Comparison of ENCODE assay signal across 9 cellular contexts in genomic region chr6:116016846-116017545, GRCh38. TPM values are rescaled to one million over a fixed set of nuclear protein-coding genes. Genes with fewer than 3 reads are reported as not detected.
A peak's percentile ranks its signal among the peaks of the same experiment; 100 is the strongest.
DNase-seq lines count a peak whose midpoint lies in the region; ATAC-seq and TF ChIP-seq lines count a peak whose summit lies in the region.
"Had no signal": no experiment of that assay in that cellular context is flagged by ENCODE, and none has a peak within 500 bp of the region (broad histone marks: within the 10 kb centered on the region; RNA-seq: fewer than 3 reads in every experiment).

No MANE protein-coding gene starts in this region.

- no peak for DNase-seq in Calu3
- no peak for DNase-seq in GM23338 (ENCODE audit: low spot score)
- DNase-seq in astrocyte of the spinal cord (ENCODE audit: low read depth, low spot score) = peak; percentile 39
- DNase-seq in lung (ENCODE audit: low spot score) = peak; percentile 45
- DNase-seq in NCI-H526 (lab: John Stamatoyannopoulos, UW) = no peak
- no peak for DNase-seq in GM10248 (ENCODE audit: extremely low spot score)
- no peak for DNase-seq in WERI-Rb-1
- no peak for DNase-seq in mucosa of gallbladder (ENCODE audit: low spot score)
- DNase-seq: DMS79 treated with DMSO at 0.1 percent for 48 hours had no signal

- H3K4me3 ChIP-seq in GM23338 (no peak overlapping the region), astrocyte of the spinal cord (ENCODE audit: low read depth, low read length) (no peak overlapping the region), lung (no peak overlapping the region), WERI-Rb-1 (ENCODE audit: low read depth, low read length) (no peak overlapping the region)

- H2AFZ ChIP-seq in GM23338 = peak overlapping the region; percentile 82; the same call in 1 of the 2 replicates

- intact Hi-C loops in Calu3 (cut with micrococcal nuclease; ENCODE audit: unreplicated experiment) = no loop called here

- no peaks in the 10 kb centered on the region for H3K27me3 Mint-ChIP-seq in Calu3 (ENCODE audit: unreplicated experiment)
- H3K27me3 Mint-ChIP-seq in GM23338 (ENCODE audit: insufficient read depth, low read depth, poor library complexity) = no peaks in the 10 kb centered on the region

- H3K9me3 ChIP-seq in lung (ENCODE audit: control insufficient read depth in 2 of 2, insufficient read depth in 1 of 2, low read length in 1 of 2) (no peaks in the 10 kb centered on the region), WERI-Rb-1 (ENCODE audit: severe bottlenecking) (no peaks in the 10 kb centered on the region)

- BruUV-seq in Calu3 (replicated peaks; lab: Mats Ljungman, UMichigan) = no TSS peak

- in situ Hi-C loops in astrocyte of the spinal cord (cut with HindIII; ENCODE audit: low sequenced_read_pairs) = no loop called here

- WGBS in lung, 2 donors = 36 to 52% methylated on average over 4 of the region's 4 CpGs

- ATAC-seq in GM23338 (no peak), lung (ENCODE audit: insufficient read depth, low FRiP score) (no peak)

- peak overlapping the region; percentile 71 for H3K27ac Mint-ChIP-seq in Calu3 (ENCODE audit: unreplicated experiment)
- H3K27ac Mint-ChIP-seq in GM23338 = peak overlapping the region; percentile 84; the same call in 1 of the 2 replicates

- H3K36me3 ChIP-seq in GM23338 (ENCODE audit: insufficient read depth) = no peaks in the 10 kb centered on the region
- H3K36me3 ChIP-seq in lung (ENCODE audit: control insufficient read depth in 2 of 2, insufficient read depth in 2 of 2, low read length in 2 of 2) = no peaks in the 10 kb centered on the region
- H3K36me3 ChIP-seq in WERI-Rb-1 = no peaks in the 10 kb centered on the region

- TF ChIP-seq CTCF in Calu3 (IDR thresholded peaks at IDR 0.05; ENCODE audit: unreplicated experiment) (no peak), GM23338 (conservative IDR thresholded peaks at IDR 0.05; ENCODE audit: low read depth in 2 of 2) (no peak), astrocyte of the spinal cord (IDR thresholded peaks at IDR 0.05; ENCODE audit: low read depth, low read length) (no peak), lung (IDR thresholded peaks at IDR 0.05; ENCODE audit: control extremely low read depth, extremely low read depth) (no peak), GM10248 (IDR thresholded peaks at IDR 0.05; ENCODE audit: control extremely low read depth, extremely low read depth, low read depth, missing control alignments) (no peak), WERI-Rb-1 (IDR thresholded peaks at IDR 0.05; ENCODE audit: low read depth, low read length) (no peak)

- H3K36me3 Mint-ChIP-seq in Calu3 (ENCODE audit: insufficient read depth, unreplicated experiment) = peaks cover 10% of the 10 kb centered on the region
- no peaks in the 10 kb centered on the region for H3K36me3 Mint-ChIP-seq in GM23338 (ENCODE audit: low read depth)

- H3F3A ChIP-seq in GM23338 (replicated peaks; ENCODE audit: low read depth) = no peaks in the 10 kb centered on the region

- H4K20me1 ChIP-seq in GM23338 (replicated peaks; ENCODE audit: insufficient read depth) = no peaks in the 10 kb centered on the region

- H3K4me3 Mint-ChIP-seq in Calu3 (ENCODE audit: low read depth, unreplicated experiment) (peak overlapping the region; percentile 59), GM23338 (no peak overlapping the region)

- CTCF ChIA-PET in Calu3 (lab: Charles Lee) (interaction anchor here (0.6 to 1.5 kb wide), 3 partner anchors 9 to 1584 kb away, joined by 3 to 5 read pairs (median 4); no protein-coding TSS in a partner anchor), GM10248 (lab: Yijun Ruan, JAX) (interaction anchor here (1.0 to 2.7 kb wide), 6 partner anchors 8 to 95 kb away, joined by 3 to 11 read pairs (median 6); no protein-coding TSS in a partner anchor)

- H3K9me3 Mint-ChIP-seq in Calu3 (ENCODE audit: low read depth, unreplicated experiment) (peaks cover 3% of the 10 kb centered on the region), GM23338 (no peaks in the 10 kb centered on the region)

- H3K4me1 Mint-ChIP-seq in Calu3 (ENCODE audit: low read depth, unreplicated experiment) (peaks cover 75% of the 10 kb centered on the region), GM23338 (peaks cover 10% of the 10 kb centered on the region)

- H3K27me3 ChIP-seq in GM23338 (ENCODE audit: insufficient read depth) = no peaks in the 10 kb centered on the region
- H3K27me3 ChIP-seq in lung (ENCODE audit: control insufficient read depth, insufficient read depth) = no peaks in the 10 kb centered on the region
- H3K27me3 ChIP-seq in WERI-Rb-1 (ENCODE audit: insufficient read depth, low read depth, severe bottlenecking) = no peaks in the 10 kb centered on the region

- H3K27ac ChIP-seq in GM23338 (ENCODE audit: low read depth) (no peak overlapping the region), lung (ENCODE audit: low read depth in 1 of 2, low read length in 1 of 2) (peak overlapping the region in 1 of 2 donors; percentile 52), WERI-Rb-1 (no peak overlapping the region)

- POLR2A ChIA-PET in GM10248 (lab: Yijun Ruan, JAX) = no interaction called here

- no peaks in the 10 kb centered on the region for H3K79me2 ChIP-seq in GM23338 (replicated peaks; ENCODE audit: insufficient read depth)

- no peaks in the 10 kb centered on the region for H3K9me2 ChIP-seq in GM23338 (ENCODE audit: insufficient read depth)

- H3K4me2 ChIP-seq in GM23338 = no peak overlapping the region

- H3K4me1 ChIP-seq in GM23338 (ENCODE audit: insufficient read depth) (no peaks in the 10 kb centered on the region), lung (ENCODE audit: control insufficient read depth in 2 of 2, insufficient read depth in 2 of 2, low read length in 2 of 2) (peaks cover 2 to 23% of the 10 kb centered on the region in 2 donors)

TF ChIP-seq in GM23338, 12 proteins besides CTCF, POLR2A, EP300 and RAD21 (continues in another document):
- TF ChIP-seq ZNF114 (CRISPR knock-in tag; IDR thresholded peaks at IDR 0.05) (no peak), NANOG (IDR thresholded peaks at IDR 0.05; ENCODE audit: borderline replicate concordance) (no peak), EZH2phosphoT487 (IDR thresholded peaks at IDR 0.05; ENCODE audit: unreplicated experiment) (no peak), JUNB (IDR thresholded peaks at IDR 0.05; ENCODE audit: unreplicated experiment) (no peak), ZNF331 (CRISPR knock-in tag; IDR thresholded peaks at IDR 0.05; ENCODE audit: low read depth) (no peak), EZH2 (IDR thresholded peaks at IDR 0.05; ENCODE audit: low read depth, unreplicated experiment) (no peak), CREB1 (CRISPR knock-in tag; IDR thresholded peaks at IDR 0.05; ENCODE audit: low read depth) (no peak), POLR2AphosphoS5 (IDR thresholded peaks at IDR 0.05; ENCODE audit: low read depth) (no peak), STAT1 (IDR thresholded peaks at IDR 0.05; ENCODE audit: unreplicated experiment) (no peak)
- TF ChIP-seq, protein P1, sequence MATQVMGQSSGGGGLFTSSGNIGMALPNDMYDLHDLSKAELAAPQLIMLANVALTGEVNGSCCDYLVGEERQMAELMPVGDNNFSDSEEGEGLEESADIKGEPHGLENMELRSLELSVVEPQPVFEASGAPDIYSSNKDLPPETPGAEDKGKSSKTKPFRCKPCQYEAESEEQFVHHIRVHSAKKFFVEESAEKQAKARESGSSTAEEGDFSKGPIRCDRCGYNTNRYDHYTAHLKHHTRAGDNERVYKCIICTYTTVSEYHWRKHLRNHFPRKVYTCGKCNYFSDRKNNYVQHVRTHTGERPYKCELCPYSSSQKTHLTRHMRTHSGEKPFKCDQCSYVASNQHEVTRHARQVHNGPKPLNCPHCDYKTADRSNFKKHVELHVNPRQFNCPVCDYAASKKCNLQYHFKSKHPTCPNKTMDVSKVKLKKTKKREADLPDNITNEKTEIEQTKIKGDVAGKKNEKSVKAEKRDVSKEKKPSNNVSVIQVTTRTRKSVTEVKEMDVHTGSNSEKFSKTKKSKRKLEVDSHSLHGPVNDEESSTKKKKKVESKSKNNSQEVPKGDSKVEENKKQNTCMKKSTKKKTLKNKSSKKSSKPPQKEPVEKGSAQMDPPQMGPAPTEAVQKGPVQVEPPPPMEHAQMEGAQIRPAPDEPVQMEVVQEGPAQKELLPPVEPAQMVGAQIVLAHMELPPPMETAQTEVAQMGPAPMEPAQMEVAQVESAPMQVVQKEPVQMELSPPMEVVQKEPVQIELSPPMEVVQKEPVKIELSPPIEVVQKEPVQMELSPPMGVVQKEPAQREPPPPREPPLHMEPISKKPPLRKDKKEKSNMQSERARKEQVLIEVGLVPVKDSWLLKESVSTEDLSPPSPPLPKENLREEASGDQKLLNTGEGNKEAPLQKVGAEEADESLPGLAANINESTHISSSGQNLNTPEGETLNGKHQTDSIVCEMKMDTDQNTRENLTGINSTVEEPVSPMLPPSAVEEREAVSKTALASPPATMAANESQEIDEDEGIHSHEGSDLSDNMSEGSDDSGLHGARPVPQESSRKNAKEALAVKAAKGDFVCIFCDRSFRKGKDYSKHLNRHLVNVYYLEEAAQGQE (IDR thresholded peaks at IDR 0.05; ENCODE audit: unreplicated experiment) = no peak

RNA-seq across cellular contexts. Expression of gene FRK, which starts 43.7 kb away (rescaled TPM):
- total RNA-seq in Calu3 (2022) = 21.1 and 21.2 TPM in 2 replicates
- total RNA-seq in GM23338 (2014; rRNA removed; shearing (Covaris generic)) = 0.12 and 0.24 TPM in 2 replicates
- polyA plus RNA-seq in GM23338 (2016; fragmentation: Nextera tagmentation; extraction: Ambion mirVana) = 0.05 and 0.06 TPM in 2 replicates
- 10 to 100 TPM in 1 of 2 donors, 1 to 10 TPM in 1; 8.7 to 18.3 TPM for total RNA-seq in lung
- 1 to 10 TPM; 1.2 to 1.4 TPM for polyA plus RNA-seq in lung
- 24.3 TPM for total RNA-seq in mucosa of gallbladder

Comparison
In these comparisons a context has a peak if more than half of its experiments do, and no peak if none do; other contexts are left out.
1. DNase-seq: peak in astrocyte of the spinal cord (single experiment) and lung (single experiment); none in Calu3 (single experiment), GM23338 (single experiment), NCI-H526 (0 of 2), GM10248 (single experiment), WERI-Rb-1 (single experiment) and mucosa of gallbladder (single experiment).